Comparison of ENCODE assay signal across 8 cellular contexts in the genomic region with DNA sequence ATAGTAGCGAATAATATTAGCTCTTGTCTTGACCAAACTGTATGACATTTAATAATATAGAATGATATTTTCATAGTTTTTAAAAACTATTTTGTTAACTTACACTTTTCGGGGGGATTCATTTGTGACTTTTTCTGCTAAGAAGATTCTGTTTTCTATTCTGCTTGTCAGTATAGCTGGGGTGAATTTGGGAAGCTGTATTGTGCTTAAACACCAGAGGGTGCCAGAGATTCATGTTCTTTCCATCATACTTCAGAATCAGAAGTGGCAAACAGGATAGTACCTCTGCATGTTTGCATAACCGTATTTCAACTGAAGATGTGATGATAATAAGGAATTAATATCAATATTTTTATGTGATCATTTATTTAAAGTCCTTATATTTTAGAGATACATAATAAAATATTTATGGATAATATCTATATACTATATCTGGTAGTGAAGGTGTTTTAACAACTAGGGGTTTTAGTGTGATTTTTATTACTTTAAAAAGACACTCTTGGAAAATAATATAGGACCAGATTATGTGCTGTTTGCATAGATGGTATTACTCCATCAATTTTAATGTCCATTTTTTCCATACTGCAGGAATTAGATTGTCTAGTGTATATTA.
A peak's percentile ranks its signal among the peaks of the same experiment; 100 is the strongest.
DNase-seq lines count a peak whose midpoint lies in the region; ATAC-seq, FAIRE-seq and TF ChIP-seq lines count a peak whose summit lies in the region.

No MANE protein-coding gene starts in this region.

- WGBS in pancreas, 2 donors: 41 to 48% methylated on average over 3 of the region's 3 CpGs

- peak; percentile 94 for FAIRE-seq in pancreas (lab: Jason Lieb, UNC)

- H3K4me3 ChIP-seq in DOHH2 (ENCODE audit: low read length) (no peak overlapping the region), Loucy (ENCODE audit: low read length, poor library complexity, severe bottlenecking) (no peak overlapping the region), fibroblast of lung (replicated peaks in 1 of 4; ENCODE audit: control extremely low read depth in 1 of 4, insufficient read depth in 1 of 4, low read depth in 3 of 4, low read length in 4 of 4) (no peak overlapping the region), pancreas (no peak overlapping the region)

- H3K36me3 ChIP-seq in DOHH2 (ENCODE audit: control insufficient read depth, low read length): no peaks in the 10 kb centered on the region
- H3K36me3 ChIP-seq in Loucy (ENCODE audit: insufficient read depth, low read length): no peaks in the 10 kb centered on the region; the same call in 1 of the 2 replicates
- no peaks in the 10 kb centered on the region for H3K36me3 ChIP-seq in fibroblast of lung (ENCODE audit: control insufficient read depth, insufficient read depth, low read length)
- no peaks in the 10 kb centered on the region for H3K36me3 ChIP-seq in pancreas

- H2AFZ ChIP-seq in Loucy (ENCODE audit: low read length) (no peak overlapping the region), fibroblast of lung (ENCODE audit: low read length) (no peak overlapping the region)

- TF ChIP-seq CTCF in DOHH2 (IDR thresholded peaks at IDR 0.05; ENCODE audit: low read depth, low read length, poor library complexity, severe bottlenecking) (peak; percentile 63), Loucy (conservative IDR thresholded peaks at IDR 0.05; ENCODE audit: low read length) (peak; percentile 71), fibroblast of lung (conservative IDR thresholded peaks at IDR 0.05 in 1 of 2, IDR thresholded peaks at IDR 0.05 in 1 of 2; ENCODE audit: low read depth in 1 of 2, low read length in 2 of 2) (peak; percentile 72 to 81), pancreas (IDR thresholded peaks at IDR 0.05) (peak in 3 of 4 donors; percentile 27 to 46 (median 44))

- intact Hi-C loops in pancreas (cut with DNase I): no loop called here

- H3K27ac ChIP-seq in DOHH2 (ENCODE audit: low read depth, low read length) (no peak overlapping the region), fibroblast of lung (ENCODE audit: insufficient read depth, low read length) (no peak overlapping the region), pancreas (no peak overlapping the region)

- DNase-seq in SK-N-DZ (ENCODE audit: low spot score) (peak; percentile 60), fibroblast of lung (ENCODE audit: low read depth in 2 of 2) (peak; percentile 44 to 75), pancreas (peak in 1 of 6 donors; percentile 18)

- H3K4me2 ChIP-seq in DOHH2 (ENCODE audit: low read length) (no peak overlapping the region), Loucy (ENCODE audit: low read depth, low read length, poor library complexity, severe bottlenecking) (no peak overlapping the region), fibroblast of lung (ENCODE audit: extremely low read depth, insufficient read depth, low read length) (no peak overlapping the region)

- H3K9me2 ChIP-seq in DOHH2 (replicated peaks; ENCODE audit: control insufficient read depth, low read length): no peaks in the 10 kb centered on the region
- no peaks in the 10 kb centered on the region for H3K9me2 ChIP-seq in Loucy (replicated peaks; ENCODE audit: low read depth, low read length)

- H3K27me3 ChIP-seq in DOHH2 (ENCODE audit: control insufficient read depth, low read length) (no peaks in the 10 kb centered on the region), Loucy (ENCODE audit: insufficient read depth, low read length, poor library complexity, severe bottlenecking) (no peaks in the 10 kb centered on the region), fibroblast of lung (ENCODE audit: control insufficient read depth, insufficient read depth, low read length) (no peaks in the 10 kb centered on the region), pancreas (no peaks in the 10 kb centered on the region)

- H3K9me3 ChIP-seq in DOHH2 (ENCODE audit: control insufficient read depth, insufficient read depth, low read length) (no peaks in the 10 kb centered on the region), Loucy (ENCODE audit: insufficient read depth, low read depth, low read length) (no peaks in the 10 kb centered on the region), fibroblast of lung (ENCODE audit: control insufficient read depth, insufficient read depth, low read depth, low read length) (no peaks in the 10 kb centered on the region), pancreas (no peaks in the 10 kb centered on the region)

- H4K20me1 ChIP-seq in DOHH2 (ENCODE audit: control insufficient read depth, insufficient read depth, low read depth, low read length) (no peaks in the 10 kb centered on the region), Loucy (ENCODE audit: insufficient read depth, low read length, poor library complexity, severe bottlenecking) (no peaks in the 10 kb centered on the region), fibroblast of lung (ENCODE audit: control insufficient read depth, extremely low read depth, insufficient read depth, low read length) (no peaks in the 10 kb centered on the region)

- H3K4me1 ChIP-seq in DOHH2 (ENCODE audit: control insufficient read depth, low read length): no peaks in the 10 kb centered on the region
- H3K4me1 ChIP-seq in Loucy (ENCODE audit: insufficient read depth, low read length, poor library complexity, severe bottlenecking): peaks cover 7% of the 10 kb centered on the region
- no peaks in the 10 kb centered on the region for H3K4me1 ChIP-seq in fibroblast of lung (ENCODE audit: control insufficient read depth, extremely low read depth, insufficient read depth, low read length)
- no peaks in the 10 kb centered on the region for H3K4me1 ChIP-seq in pancreas

- ATAC-seq in GM21515 (IDR thresholded peaks at IDR 0.05; ENCODE audit: unreplicated experiment): peak; percentile 62
- peak in 3 of 4 donors; percentile 70 to 78 (median 73) for ATAC-seq in pancreas
- ATAC-seq in GM19324 (IDR thresholded peaks at IDR 0.05; ENCODE audit: low FRiP score, unreplicated experiment): no peak
- ATAC-seq in HG02571 (IDR thresholded peaks at IDR 0.05; ENCODE audit: unreplicated experiment): no peak

- H3K9ac ChIP-seq in Loucy (ENCODE audit: low read depth, low read length, poor library complexity, severe bottlenecking) (no peak overlapping the region), fibroblast of lung (ENCODE audit: insufficient read depth, low read length) (no peak overlapping the region)

- H3K79me2 ChIP-seq in DOHH2 (ENCODE audit: control insufficient read depth, low read length) (no peaks in the 10 kb centered on the region), Loucy (ENCODE audit: insufficient read depth, low read length) (no peaks in the 10 kb centered on the region), fibroblast of lung (ENCODE audit: control insufficient read depth, insufficient read depth, low read length) (no peaks in the 10 kb centered on the region)

- H3F3A ChIP-seq in DOHH2 (ENCODE audit: control insufficient read depth, insufficient read depth): no peaks in the 10 kb centered on the region
- H3F3A ChIP-seq in Loucy (ENCODE audit: low read depth): no peaks in the 10 kb centered on the region

Comparison
In these comparisons a context has a peak if more than half of its experiments do, and no peak if none do; other contexts are left out.
1. ATAC-seq: peak in GM21515 (single experiment) and pancreas (3 of 4); none in GM19324 (single experiment) and HG02571 (single experiment).
2. Peak in every context shown above with its lines, with median percentiles within 50 percentile points of each other: CTCF ChIP-seq.